Comparison of ENCODE assay signal across 7 cellular contexts in the genomic region with DNA sequence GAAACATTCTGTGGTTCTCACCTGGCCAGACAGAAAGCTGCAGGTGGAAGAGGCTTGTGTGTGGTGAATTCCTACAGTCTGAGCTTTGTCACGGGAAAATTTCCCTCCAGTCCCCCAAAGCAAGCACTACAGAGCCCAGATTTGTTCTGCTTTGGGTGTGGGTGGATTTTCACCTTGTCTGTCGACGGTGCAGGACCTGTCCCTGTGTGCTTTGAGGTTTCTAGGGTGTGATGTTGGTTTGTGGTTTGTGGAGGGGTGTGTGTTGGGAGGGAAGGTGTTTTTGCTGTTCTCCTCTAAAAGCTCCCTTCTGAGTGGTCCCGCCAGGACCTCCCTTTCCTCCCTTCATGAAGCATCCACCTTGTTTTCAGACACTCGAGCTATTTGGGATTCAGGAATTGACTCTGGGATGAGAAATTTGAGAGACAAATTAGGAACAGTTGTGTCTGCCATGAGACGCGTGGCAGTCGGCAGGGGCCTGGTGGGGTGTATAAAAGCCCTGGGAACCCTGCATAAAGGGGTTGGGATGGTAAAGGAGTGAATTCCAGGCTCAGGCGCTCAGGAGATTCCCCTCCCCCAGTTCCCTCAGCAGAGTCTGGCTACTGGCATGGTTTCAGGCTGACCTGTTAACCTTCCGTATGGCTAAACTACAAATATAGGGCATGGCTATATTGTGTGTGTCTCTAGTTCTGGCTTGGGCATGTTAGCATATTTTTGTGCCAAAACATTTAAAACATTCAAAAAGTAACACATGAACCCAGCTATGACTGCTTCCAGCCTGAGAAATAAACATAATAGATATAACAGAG.
A peak's percentile ranks its signal among the peaks of the same experiment; 100 is the strongest.
DNase-seq lines count a peak whose midpoint lies in the region; ATAC-seq and TF ChIP-seq lines count a peak whose summit lies in the region.

No MANE protein-coding gene starts in this region.

- H3K4me1 Mint-ChIP-seq in activated B cell treated with CpG ODN at 0.5 μM for 24 hours, result peaks cover 98% of the 10 kb centered on the region
- H3K4me1 Mint-ChIP-seq in stimulated activated naive CD8-positive, alpha-beta T cell treated with anti-CD3 and anti-CD28 coated beads, Interleukin-15, Interleukin-2, amounts not matched to agents 100 ng/mL and 50 ng/mL, for 24 hours (ENCODE audit: low read depth), result peaks cover 100% of the 10 kb centered on the region

- TF ChIP-seq CTCF in HEK293 (tag by site-specific recombination; IDR thresholded peaks at IDR 0.05), result no peak
- no peak for TF ChIP-seq CTCF in activated B cell treated with CpG ODN at 0.5 μM for 24 hours (IDR thresholded peaks at IDR 0.05)
- no peak for TF ChIP-seq CTCF in gastroesophageal sphincter (IDR thresholded peaks at IDR 0.05)

- H3K36me3 ChIP-seq in HEK293 (ENCODE audit: control insufficient read depth in 2 of 2, insufficient read depth in 1 of 2, low read length in 2 of 2) (peaks cover 0 to 4% of the 10 kb centered on the region in 2 experiments; a peak in 1 of 3 replicates), gastroesophageal sphincter (no peaks in the 10 kb centered on the region)

- peaks cover 38% of the 10 kb centered on the region for H3K36me3 Mint-ChIP-seq in activated B cell treated with CpG ODN at 0.5 μM for 24 hours (ENCODE audit: low read depth)
- H3K36me3 Mint-ChIP-seq in stimulated activated naive CD8-positive, alpha-beta T cell treated with anti-CD3 and anti-CD28 coated beads, Interleukin-15, Interleukin-2, amounts not matched to agents 100 ng/mL and 50 ng/mL, for 24 hours (ENCODE audit: low read depth), result peaks cover 55% of the 10 kb centered on the region

- WGBS in gastroesophageal sphincter (ENCODE audit: low coverage in 1 of 2), 2 donors, result 44 to 70% methylated on average over 2 to 9 of the region's 10 CpGs

- TF ChIP-seq EP300 in gastroesophageal sphincter (IDR thresholded peaks at IDR 0.05), result no peak

- peak overlapping the region; percentile 87 for H3K4me3 Mint-ChIP-seq in activated B cell treated with CpG ODN at 0.5 μM for 24 hours
- H3K4me3 Mint-ChIP-seq in stimulated activated naive CD8-positive, alpha-beta T cell treated with anti-CD3 and anti-CD28 coated beads, Interleukin-15, Interleukin-2, amounts not matched to agents 100 ng/mL and 50 ng/mL, for 24 hours, result peak overlapping the region; percentile 81

- POLR2A ChIA-PET in HEK293 (lab: Yijun Ruan, JAX), result no interaction called here
- POLR2A ChIA-PET in activated B cell treated with CpG ODN at 0.5 μM for 24 hours (lab: Charles Lee), result interaction anchor here (0.8 to 3.5 kb wide), 13 partner anchors 10 to 359 kb away, joined by 3 to 19 read pairs (median 5); a partner anchor contains a TSS

- intact Hi-C loops in activated B cell treated with CpG ODN at 0.5 μM for 24 hours (cut with micrococcal nuclease), result loop anchor here (2.0 to 5.0 kb wide), 5 partner anchors 15 to 358 kb away; a partner anchor contains a TSS

- H3K27ac ChIP-seq in HEK293 (ENCODE audit: extremely low read depth, low read depth, low read length), result no peak overlapping the region
- peak overlapping the region in 3 of 4 donors; percentile 57 to 73 (median 64) for H3K27ac ChIP-seq in gastroesophageal sphincter

- no peaks in the 10 kb centered on the region for H3K27me3 ChIP-seq in gastroesophageal sphincter

- CTCF ChIA-PET in HEK293 (lab: Yijun Ruan, JAX) (interaction anchor here (0.6 to 0.9 kb wide), 3 partner anchors 23 to 1626 kb away, joined by 3 read pairs; no protein-coding TSS in a partner anchor), activated B cell treated with CpG ODN at 0.5 μM for 24 hours (lab: Charles Lee) (interaction anchor here (0.7 to 3.7 kb wide), 8 partner anchors 13 to 171 kb away, joined by 3 to 34 read pairs (median 4); no protein-coding TSS in a partner anchor)

- no peaks in the 10 kb centered on the region for H3K9me3 ChIP-seq in HEK293 (ENCODE audit: control insufficient read depth, insufficient read depth, low read depth, low read length)
- H3K9me3 ChIP-seq in gastroesophageal sphincter, result no peaks in the 10 kb centered on the region

- peak; percentile 16 for ATAC-seq in activated B cell treated with CpG ODN at 0.5 μM for 24 hours (ENCODE audit: low read depth)
- ATAC-seq in gastroesophageal sphincter, result no peak

- no peaks in the 10 kb centered on the region for H3K27me3 Mint-ChIP-seq in activated B cell treated with CpG ODN at 0.5 μM for 24 hours
- H3K27me3 Mint-ChIP-seq in stimulated activated naive CD8-positive, alpha-beta T cell treated with anti-CD3 and anti-CD28 coated beads, Interleukin-15, Interleukin-2, amounts not matched to agents 100 ng/mL and 50 ng/mL, for 24 hours, result no peaks in the 10 kb centered on the region

- H3K4me3 ChIP-seq in HEK293 (ENCODE audit: low read depth, low read length) (no peak overlapping the region), gastroesophageal sphincter (no peak overlapping the region)

- no peak for DNase-seq in activated B cell treated with CpG ODN at 0.5 μM for 24 hours
- no peak for DNase-seq in NOMO-1 treated with DMSO at 0.1 percent for 48 hours (lab: John Stamatoyannopoulos, UW; ENCODE audit: unreplicated experiment)
- no peak for DNase-seq in COLO668 (lab: John Stamatoyannopoulos, UW; ENCODE audit: unreplicated experiment)
- DNase-seq in NCI-H1436 (lab: John Stamatoyannopoulos, UW), result no peak

- H3K4me1 ChIP-seq in HEK293 (ENCODE audit: control insufficient read depth, insufficient read depth, low read length) (peaks cover 6% of the 10 kb centered on the region; the same call in 1 of the 2 replicates), gastroesophageal sphincter (peaks cover 0 to 46% (median 19%) of the 10 kb centered on the region in 3 donors)

- H3K9me3 Mint-ChIP-seq in activated B cell treated with CpG ODN at 0.5 μM for 24 hours, result no peaks in the 10 kb centered on the region
- H3K9me3 Mint-ChIP-seq in stimulated activated naive CD8-positive, alpha-beta T cell treated with anti-CD3 and anti-CD28 coated beads, Interleukin-15, Interleukin-2, amounts not matched to agents 100 ng/mL and 50 ng/mL, for 24 hours, result no peaks in the 10 kb centered on the region

- peak overlapping the region; percentile 97 for H3K27ac Mint-ChIP-seq in activated B cell treated with CpG ODN at 0.5 μM for 24 hours
- H3K27ac Mint-ChIP-seq in stimulated activated naive CD8-positive, alpha-beta T cell treated with anti-CD3 and anti-CD28 coated beads, Interleukin-15, Interleukin-2, amounts not matched to agents 100 ng/mL and 50 ng/mL, for 24 hours, result peak overlapping the region; percentile 95

- no peak for TF ChIP-seq POLR2A in gastroesophageal sphincter (IDR thresholded peaks at IDR 0.05)

TF ChIP-seq in HEK293, 187 proteins besides CTCF, POLR2A, EP300 and RAD21:
- TF ChIP-seq KLF9 (tag by site-specific recombination; IDR thresholded peaks at IDR 0.05; ENCODE audit: low read depth) (no peak), ZNF292 (tag by site-specific recombination; IDR thresholded peaks at IDR 0.05; ENCODE audit: borderline replicate concordance, low read depth) (no peak), KLF1 (tag by site-specific recombination; IDR thresholded peaks at IDR 0.05) (peak; percentile 66)
- TF ChIP-seq, protein P1, sequence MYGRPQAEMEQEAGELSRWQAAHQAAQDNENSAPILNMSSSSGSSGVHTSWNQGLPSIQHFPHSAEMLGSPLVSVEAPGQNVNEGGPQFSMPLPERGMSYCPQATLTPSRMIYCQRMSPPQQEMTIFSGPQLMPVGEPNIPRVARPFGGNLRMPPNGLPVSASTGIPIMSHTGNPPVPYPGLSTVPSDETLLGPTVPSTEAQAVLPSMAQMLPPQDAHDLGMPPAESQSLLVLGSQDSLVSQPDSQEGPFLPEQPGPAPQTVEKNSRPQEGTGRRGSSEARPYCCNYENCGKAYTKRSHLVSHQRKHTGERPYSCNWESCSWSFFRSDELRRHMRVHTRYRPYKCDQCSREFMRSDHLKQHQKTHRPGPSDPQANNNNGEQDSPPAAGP (tag by site-specific recombination; IDR thresholded peaks at IDR 0.05), result peak; percentile 70
